Comparison of ENCODE assay signal across 7 cellular contexts in the genomic region with DNA sequence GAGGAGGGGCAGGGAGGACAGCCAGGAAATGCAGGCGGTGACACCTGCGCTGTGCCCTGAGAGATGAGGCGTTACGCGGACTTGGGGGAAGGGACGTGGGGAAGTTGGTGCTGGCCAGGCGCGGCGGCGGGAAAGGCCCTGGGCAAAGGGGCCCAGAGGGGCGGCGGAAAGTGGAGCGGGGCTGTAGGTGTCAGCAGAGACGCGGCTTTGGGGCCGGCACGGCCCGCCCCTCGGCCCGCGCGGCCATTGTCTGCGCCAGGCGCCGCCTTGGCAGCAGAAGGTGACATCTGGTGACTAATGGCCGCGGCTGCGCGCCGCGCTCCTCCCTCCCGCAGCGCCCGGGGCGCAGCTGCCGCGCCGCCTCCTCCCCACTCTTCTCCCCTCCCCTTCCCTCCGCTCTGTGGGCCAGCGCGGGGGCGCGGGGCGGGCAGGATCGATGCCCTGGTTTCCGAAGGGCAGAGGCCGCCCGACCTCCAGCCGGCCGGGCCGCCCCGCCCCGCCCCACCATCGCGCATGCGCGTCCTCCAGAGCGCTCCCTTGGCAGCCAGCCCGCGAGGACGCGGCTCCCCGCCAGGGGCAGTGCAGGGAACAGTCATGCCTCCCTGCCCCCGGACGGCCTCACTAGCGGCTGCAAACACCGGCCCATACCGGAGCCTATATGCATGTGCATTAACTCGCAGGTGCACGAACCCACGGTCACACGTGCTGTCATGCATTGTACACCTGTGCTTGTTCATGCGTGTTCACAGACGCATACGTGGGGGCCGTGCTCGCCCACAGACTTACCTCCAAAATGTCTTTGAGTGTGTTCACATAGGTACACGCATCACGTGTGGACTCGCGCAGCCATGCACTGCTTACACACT.
A peak's percentile ranks its signal among the peaks of the same experiment; 100 is the strongest.
DNase-seq lines count a peak whose midpoint lies in the region; ATAC-seq, FAIRE-seq and TF ChIP-seq lines count a peak whose summit lies in the region.

No MANE protein-coding gene starts in this region.

- in situ Hi-C loops in astrocyte of the cerebellum (cut with HindIII; ENCODE audit: low sequenced_read_pairs), result no loop called here

- H3K27ac Mint-ChIP-seq in T-helper 2 cell treated with Interferon-gamma antibody and Interleukin-4, amounts not matched to agents 5 μg/mL and 100 μg/mL, for 36 hours, result peak overlapping the region; percentile 98

- H3K27me3 Mint-ChIP-seq in T-helper 2 cell treated with Interferon-gamma antibody and Interleukin-4, amounts not matched to agents 5 μg/mL and 100 μg/mL, for 36 hours (ENCODE audit: low read depth), result peaks cover 24% of the 10 kb centered on the region

- H3K36me3 Mint-ChIP-seq in T-helper 2 cell treated with Interferon-gamma antibody and Interleukin-4, amounts not matched to agents 5 μg/mL and 100 μg/mL, for 36 hours (ENCODE audit: low read depth), result peaks cover 2% of the 10 kb centered on the region

- peak; percentile 89 for FAIRE-seq in GM18507 (lab: Jason Lieb, UNC)

- H3K4me3 ChIP-seq in astrocyte of the cerebellum (ENCODE audit: low read depth, low read length), result peak overlapping the region; percentile 53

- H3K4me1 Mint-ChIP-seq in T-helper 2 cell treated with Interferon-gamma antibody and Interleukin-4, amounts not matched to agents 5 μg/mL and 100 μg/mL, for 36 hours (ENCODE audit: low read depth), result peaks cover 19% of the 10 kb centered on the region

- ATAC-seq in HG02973 (IDR thresholded peaks at IDR 0.05; ENCODE audit: unreplicated experiment) (peak; percentile 75), sciatic nerve (peak; percentile 95)

- H3K4me3 Mint-ChIP-seq in T-helper 2 cell treated with Interferon-gamma antibody and Interleukin-4, amounts not matched to agents 5 μg/mL and 100 μg/mL, for 36 hours, result peak overlapping the region; percentile 94

- intact Hi-C loops in sciatic nerve (cut with DNase I), result loop anchor here (5.0 kb wide), 1 partner anchor 764 kb away; a partner anchor contains a TSS

- peak; percentile 52 for TF ChIP-seq CTCF in astrocyte of the cerebellum (IDR thresholded peaks at IDR 0.05; ENCODE audit: low read depth, low read length, missing control alignments)

- H3K9me3 Mint-ChIP-seq in T-helper 2 cell treated with Interferon-gamma antibody and Interleukin-4, amounts not matched to agents 5 μg/mL and 100 μg/mL, for 36 hours, result peaks cover 3% of the 10 kb centered on the region

- DNase-seq in GM18507 (ENCODE audit: extremely low spot score, insufficient read length, low read depth) (peak; percentile 99), NCI-H187 treated with DMSO at 0.1 percent for 48 hours (lab: John Stamatoyannopoulos, UW) (peak; percentile 54), astrocyte of the cerebellum (ENCODE audit: low read depth) (peak; percentile 20), hypothalamus (lab: John Stamatoyannopoulos, UW) (peak; percentile 72 to 99 (median 93)), sciatic nerve (ENCODE audit: low spot score) (peak; percentile 96)
- DNase-seq in T-helper 2 cell treated with Interferon-gamma antibody and Interleukin-4, amounts not matched to agents 5 μg/mL and 100 μg/mL, for 36 hours (ENCODE audit: low spot score), result peak; percentile 96

Comparison
In these comparisons a context has a peak if more than half of its experiments do, and no peak if none do; other contexts are left out.
1. Peak in every context shown above with its lines: DNase-seq, ATAC-seq and H3K4me3 ChIP-seq.
2. DNase-seq: peak in every context shown above with its lines; median percentile 99 in GM18507; 96 in T-helper 2 cell treated with Interferon-gamma antibody and Interleukin-4, amounts not matched to agents 5 μg/mL and 100 μg/mL, for 36 hours; 96 in sciatic nerve; 93 in hypothalamus; 54 in NCI-H187 treated with DMSO at 0.1 percent for 48 hours; 20 in astrocyte of the cerebellum.